ENCODE assay signal across 8 cellular contexts in genomic region chr3:153130312-153130977, GRCh38. TPM values are rescaled to one million over a fixed set of nuclear protein-coding genes. Genes with fewer than 3 reads are reported as not detected.
DNase-seq lines count a peak whose midpoint lies in the region; ATAC-seq, FAIRE-seq and TF ChIP-seq lines count a peak whose summit lies in the region.

No MANE protein-coding gene starts in this region.

- ATAC-seq in GM21367 (IDR thresholded peaks at IDR 0.05; ENCODE audit: unreplicated experiment) (peak; percentile 97), HG03469 (IDR thresholded peaks at IDR 0.05; ENCODE audit: unreplicated experiment) (peak; percentile 97)

- H3K9me3 ChIP-seq in prostate gland, result no peaks in the 10 kb centered on the region

- WGBS in prostate gland, result 71% methylated on average over 2 of the region's 2 CpGs

- intact Hi-C loops in dorsolateral prefrontal cortex (cut with DNase I) (no loop called here), prostate gland (cut with DNase I) (no loop called here)

- H3K27me3 ChIP-seq in dorsolateral prefrontal cortex (no peaks in the 10 kb centered on the region), prostate gland (replicated peaks; ENCODE audit: insufficient read depth) (no peaks in the 10 kb centered on the region)

- H3K36me3 ChIP-seq in prostate gland, result no peaks in the 10 kb centered on the region

- no peak for FAIRE-seq in GM12892 (lab: Jason Lieb, UNC)

- no peak overlapping the region for H3K27ac ChIP-seq in dorsolateral prefrontal cortex
- no peak overlapping the region for H3K27ac ChIP-seq in prostate gland

- no peaks in the 10 kb centered on the region for H3K4me1 ChIP-seq in prostate gland (replicated peaks)

- TF ChIP-seq CTCF in AG10803 (conservative IDR thresholded peaks at IDR 0.05; ENCODE audit: low read length) (no peak), choroid plexus epithelial cell (conservative IDR thresholded peaks at IDR 0.05; ENCODE audit: low read depth, low read length) (no peak), dorsolateral prefrontal cortex (IDR thresholded peaks at IDR 0.05 in 54 of 56, conservative IDR thresholded peaks at IDR 0.05 in 2 of 56; ENCODE audit: low read depth in 1 of 56, partially characterized antibody in 56 of 56) (no peak), prostate gland (IDR thresholded peaks at IDR 0.05) (no peak)

- DNase-seq in AG10803 (ENCODE audit: low read depth), result peak; percentile 64
- DNase-seq in choroid plexus epithelial cell (ENCODE audit: low read depth), result peak; percentile 77
- no peak for DNase-seq in germinal center (ENCODE audit: low spot score)
- no peak for DNase-seq in GM12892 (ENCODE audit: insufficient read length)
- no peak for DNase-seq in dorsolateral prefrontal cortex
- no peak for DNase-seq in prostate gland (ENCODE audit: low spot score)

- H3K4me3 ChIP-seq in AG10803 (ENCODE audit: low read length) (no peak overlapping the region), choroid plexus epithelial cell (ENCODE audit: low read depth, low read length) (no peak overlapping the region), dorsolateral prefrontal cortex (no peak overlapping the region), prostate gland (no peak overlapping the region)

- TF ChIP-seq POLR2A in GM12892 (IDR thresholded peaks at IDR 0.05; ENCODE audit: low read depth, low read length), result no peak
- no peak for TF ChIP-seq POLR2A in prostate gland (IDR thresholded peaks at IDR 0.05)

RNA-seq across cellular contexts. Expression of gene RAP2B, which starts 31.6 kb away (rescaled TPM):
- 4.0 TPM for polyA plus RNA-seq in GM12892 (2012; ENCODE audit: missing spikeins)
- total RNA-seq in dorsolateral prefrontal cortex (10 to 100 TPM in 89 of 120 experiments, 1 to 10 TPM in 31; 6.1 to 17.8 (median 11.3) TPM), prostate gland (10 to 100 TPM in 1 of 2 donors, 1 to 10 TPM in 1; 8.3 to 13.8 TPM)

Comparison
In these comparisons a context has a peak if more than half of its experiments do, and no peak if none do; other contexts are left out.
1. DNase-seq: peak in AG10803 (single experiment) and choroid plexus epithelial cell (single experiment); none in germinal center (single experiment), GM12892 (single experiment), dorsolateral prefrontal cortex (0 of 10) and prostate gland (single experiment).